Comparison of ENCODE assay signal across 16 cellular contexts in genomic region chr5:142878638-142879037, GRCh38.
DNase-seq lines count a peak whose midpoint lies in the region; ATAC-seq and TF ChIP-seq lines count a peak whose summit lies in the region.
"Had no signal": no experiment of that assay in that cellular context is flagged by ENCODE, and none has a peak within 500 bp of the region (broad histone marks: within the 10 kb centered on the region; RNA-seq: fewer than 3 reads in every experiment).

No MANE protein-coding gene starts in this region.

- peak overlapping the region; percentile 12 for H3K27ac Mint-ChIP-seq in dendritic cell treated with granulocyte-macrophage colony-stimulating factor and Interleukin-4, amounts not matched to agents 40 ng/mL and 50 ng/mL, for 4 days
- H3K27ac Mint-ChIP-seq in activated naive CD8-positive, alpha-beta T cell treated with anti-CD3 and anti-CD28 coated beads, Interleukin-2, amount 50 U/mL, for 24 hours: no peak overlapping the region
- H3K27ac Mint-ChIP-seq: T-helper 17 cell had no signal

- peaks cover 54% of the 10 kb centered on the region for H3K4me1 Mint-ChIP-seq in dendritic cell treated with granulocyte-macrophage colony-stimulating factor and Interleukin-4, amounts not matched to agents 40 ng/mL and 50 ng/mL, for 4 days (ENCODE audit: low read depth)
- no peaks in the 10 kb centered on the region for H3K4me1 Mint-ChIP-seq in activated naive CD8-positive, alpha-beta T cell treated with anti-CD3 and anti-CD28 coated beads, Interleukin-2, amount 50 U/mL, for 24 hours

- no peak for ATAC-seq in activated naive CD8-positive, alpha-beta T cell treated with anti-CD3 and anti-CD28 coated beads, Interleukin-2, amount 50 U/mL, for 24 hours
- no peak for ATAC-seq in HG02763 (IDR thresholded peaks at IDR 0.05; ENCODE audit: unreplicated experiment)
- ATAC-seq: T-helper 17 cell had no signal

- intact Hi-C loops in dendritic cell treated with granulocyte-macrophage colony-stimulating factor and Interleukin-4, amounts not matched to agents 40 ng/mL and 50 ng/mL, for 4 days (cut with micrococcal nuclease): no loop called here

- no peak for TF ChIP-seq CTCF in GM13977 (IDR thresholded peaks at IDR 0.05; ENCODE audit: extremely low read depth, insufficient read depth, missing control alignments)

- H3K27me3 Mint-ChIP-seq in dendritic cell treated with granulocyte-macrophage colony-stimulating factor and Interleukin-4, amounts not matched to agents 40 ng/mL and 50 ng/mL, for 4 days: no peaks in the 10 kb centered on the region
- no peaks in the 10 kb centered on the region for H3K27me3 Mint-ChIP-seq in activated naive CD8-positive, alpha-beta T cell treated with anti-CD3 and anti-CD28 coated beads, Interleukin-2, amount 50 U/mL, for 24 hours
- H3K27me3 Mint-ChIP-seq: T-helper 17 cell had no signal

- in situ Hi-C loops in GM13977 (cut with MboI; ENCODE audit: low pct_unique_long_range_greater_than_20kb, low sequenced_read_pairs, unreplicated experiment): no loop called here

- peak; percentile 24 for DNase-seq in DMS 273 (lab: John Stamatoyannopoulos, UW; ENCODE audit: unreplicated experiment)
- no peak for DNase-seq in DMS 273 treated with DMSO at 0.1 percent for 48 hours (lab: John Stamatoyannopoulos, UW)
- DNase-seq in NCI-H69 (lab: John Stamatoyannopoulos, UW): peak; percentile 20
- no peak for DNase-seq in HUDEP-2 (lab: John Stamatoyannopoulos, UW; ENCODE audit: unreplicated experiment in 76 of 76)
- DNase-seq in activated naive CD8-positive, alpha-beta T cell treated with anti-CD3 and anti-CD28 coated beads, Interleukin-2, amount 50 U/mL, for 24 hours: no peak
- no peak for DNase-seq in GM13977 (ENCODE audit: low spot score)
- DNase-seq: EL, KG1, NCI-H1048, NCI-H1436 treated with DMSO at 0.1 percent for 48 hours, NCI-H2029 treated with DMSO at 0.1 percent for 48 hours, NCI-H524, SJCRH30, T-helper 17 cell had no signal

- peaks cover 66% of the 10 kb centered on the region for H3K36me3 Mint-ChIP-seq in dendritic cell treated with granulocyte-macrophage colony-stimulating factor and Interleukin-4, amounts not matched to agents 40 ng/mL and 50 ng/mL, for 4 days (ENCODE audit: low read depth)
- no peaks in the 10 kb centered on the region for H3K36me3 Mint-ChIP-seq in activated naive CD8-positive, alpha-beta T cell treated with anti-CD3 and anti-CD28 coated beads, Interleukin-2, amount 50 U/mL, for 24 hours (ENCODE audit: low read depth)

- no peak overlapping the region for H3K4me3 Mint-ChIP-seq in dendritic cell treated with granulocyte-macrophage colony-stimulating factor and Interleukin-4, amounts not matched to agents 40 ng/mL and 50 ng/mL, for 4 days
- H3K4me3 Mint-ChIP-seq in activated naive CD8-positive, alpha-beta T cell treated with anti-CD3 and anti-CD28 coated beads, Interleukin-2, amount 50 U/mL, for 24 hours: no peak overlapping the region
- H3K4me3 Mint-ChIP-seq: T-helper 17 cell had no signal

- H3K9me3 Mint-ChIP-seq in dendritic cell treated with granulocyte-macrophage colony-stimulating factor and Interleukin-4, amounts not matched to agents 40 ng/mL and 50 ng/mL, for 4 days: no peaks in the 10 kb centered on the region
- no peaks in the 10 kb centered on the region for H3K9me3 Mint-ChIP-seq in activated naive CD8-positive, alpha-beta T cell treated with anti-CD3 and anti-CD28 coated beads, Interleukin-2, amount 50 U/mL, for 24 hours

Comparison
In these comparisons a context has a peak if more than half of its experiments do, and no peak if none do; other contexts are left out.
1. DNase-seq: peak in DMS 273 (single experiment) and NCI-H69 (single experiment); none in DMS 273 treated with DMSO at 0.1 percent for 48 hours (single experiment), HUDEP-2 (0 of 76), activated naive CD8-positive, alpha-beta T cell treated with anti-CD3 and anti-CD28 coated beads, Interleukin-2, amount 50 U/mL, for 24 hours (single experiment) and GM13977 (single experiment).